Comparison of ENCODE assay signal across 14 cellular contexts in genomic region chr21:31713973-31714740, GRCh38. TPM values are rescaled to one million over a fixed set of nuclear protein-coding genes. Genes with fewer than 3 reads are reported as not detected.
DNase-seq lines count a peak whose midpoint lies in the region; ATAC-seq and TF ChIP-seq lines count a peak whose summit lies in the region.
"Had no signal": no experiment of that assay in that cellular context is flagged by ENCODE, and none has a peak within 500 bp of the region (broad histone marks: within the 10 kb centered on the region; RNA-seq: fewer than 3 reads in every experiment).

No MANE protein-coding gene starts in this region.

- H3K4me3 ChIP-seq in psoas muscle: peak overlapping the region; percentile 4
- no peak overlapping the region for H3K4me3 ChIP-seq in mesendoderm (ENCODE audit: low read length)
- H3K4me3 ChIP-seq: HAP-1, left lung, sigmoid colon had no signal

- no peak overlapping the region for H3K4ac ChIP-seq in mesendoderm (ENCODE audit: low read depth, low read length)

- H3K4me1 ChIP-seq in psoas muscle (peaks cover 64% of the 10 kb centered on the region), mesendoderm (ENCODE audit: control insufficient read depth, low read depth, low read length) (peaks cover 5% of the 10 kb centered on the region)

- ATAC-seq in activated CD8-positive, alpha-beta memory T cell treated with anti-CD3 and anti-CD28 coated beads, Interleukin-2, amount 10 ng/mL, durations not matched to agents 7 days and 5 days: peak; percentile 89
- ATAC-seq in HG03108 (IDR thresholded peaks at IDR 0.05; ENCODE audit: unreplicated experiment): peak; percentile 47
- ATAC-seq in psoas muscle: peak in 1 of 4 donors; percentile 28
- no peak for ATAC-seq in GM21360 (IDR thresholded peaks at IDR 0.05; ENCODE audit: unreplicated experiment)
- ATAC-seq: left lung had no signal

- WGBS in psoas muscle, 3 donors: 66 to 90% (median 70%) methylated on average over 5 of the region's 5 CpGs
- no CpG with 5 or more reads among the region's 5 CpGs for WGBS in mesendoderm (ENCODE audit: extremely low coverage, insufficient coverage, low lambda C conversion rate)

- no peak overlapping the region for H3K4me3 Mint-ChIP-seq in activated CD8-positive, alpha-beta memory T cell treated with anti-CD3 and anti-CD28 coated beads, Interleukin-2, amount 10 ng/mL, durations not matched to agents 7 days and 5 days
- peak overlapping the region; percentile 1 for H3K4me3 Mint-ChIP-seq in activated naive CD8-positive, alpha-beta T cell
- H3K4me3 Mint-ChIP-seq: activated naive CD4-positive, alpha-beta T cell treated with anti-CD3 and anti-CD28 coated beads, Interleukin-2, amount 10 ng/mL, durations not matched to agents 7 days and 5 days; T-helper 1 cell treated with Interleukin-12 subunit alpha and Interleukin-12 subunit beta and Interleukin-4 antibody, amounts not matched to agents 30 μg/mL and 1 μg/mL, for 36 hours had no signal

- H3K36me3 ChIP-seq in psoas muscle (ENCODE audit: insufficient read depth in 1 of 2, low read depth in 1 of 2) (no peaks in the 10 kb centered on the region), mesendoderm (ENCODE audit: control insufficient read depth, insufficient read depth, low read length) (no peaks in the 10 kb centered on the region)
- H3K36me3 ChIP-seq: HAP-1, left lung, sigmoid colon had no signal

- H3K18ac ChIP-seq in mesendoderm (ENCODE audit: low read length): no peak overlapping the region

- no peak overlapping the region for H2BK5ac ChIP-seq in mesendoderm (ENCODE audit: low read length)

- H3K4me1 Mint-ChIP-seq in activated CD8-positive, alpha-beta memory T cell treated with anti-CD3 and anti-CD28 coated beads, Interleukin-2, amount 10 ng/mL, durations not matched to agents 7 days and 5 days: peaks cover 33% of the 10 kb centered on the region
- H3K4me1 Mint-ChIP-seq in activated naive CD8-positive, alpha-beta T cell (ENCODE audit: low read depth): peaks cover 90% of the 10 kb centered on the region

- peaks cover 6% of the 10 kb centered on the region for H3K36me3 Mint-ChIP-seq in activated CD8-positive, alpha-beta memory T cell treated with anti-CD3 and anti-CD28 coated beads, Interleukin-2, amount 10 ng/mL, durations not matched to agents 7 days and 5 days
- no peaks in the 10 kb centered on the region for H3K36me3 Mint-ChIP-seq in activated naive CD8-positive, alpha-beta T cell

- no peak for TF ChIP-seq CTCF in psoas muscle (IDR thresholded peaks at IDR 0.05)

- no peak overlapping the region for H4K8ac ChIP-seq in mesendoderm (ENCODE audit: low read depth, low read length)

- no peaks in the 10 kb centered on the region for H3K9me3 Mint-ChIP-seq in activated CD8-positive, alpha-beta memory T cell treated with anti-CD3 and anti-CD28 coated beads, Interleukin-2, amount 10 ng/mL, durations not matched to agents 7 days and 5 days (ENCODE audit: low read depth)
- no peaks in the 10 kb centered on the region for H3K9me3 Mint-ChIP-seq in activated naive CD8-positive, alpha-beta T cell (ENCODE audit: low read depth)
- H3K9me3 Mint-ChIP-seq: activated naive CD4-positive, alpha-beta T cell treated with anti-CD3 and anti-CD28 coated beads, Interleukin-2, amount 10 ng/mL, durations not matched to agents 7 days and 5 days; T-helper 1 cell treated with Interleukin-12 subunit alpha and Interleukin-12 subunit beta and Interleukin-4 antibody, amounts not matched to agents 30 μg/mL and 1 μg/mL, for 36 hours had no signal

- H3K4me2 ChIP-seq in mesendoderm (ENCODE audit: low read length): no peak overlapping the region

- H3K56ac ChIP-seq in mesendoderm (ENCODE audit: low read length): no peak overlapping the region

- no peak overlapping the region for H2AK5ac ChIP-seq in mesendoderm (ENCODE audit: low read length)

- peaks cover 49% of the 10 kb centered on the region for H3K79me2 ChIP-seq in mesendoderm (ENCODE audit: control insufficient read depth, insufficient read depth, low read length)

- intact Hi-C loops in psoas muscle (cut with DNase I): no loop called here

- H2BK120ac ChIP-seq in mesendoderm (ENCODE audit: low read depth, low read length): no peak overlapping the region

- no peak overlapping the region for H3K23ac ChIP-seq in mesendoderm (ENCODE audit: low read length)

- no peak overlapping the region for H3K9ac ChIP-seq in mesendoderm (ENCODE audit: low read length)

- no peak overlapping the region for H3K27ac ChIP-seq in psoas muscle
- H3K27ac ChIP-seq in mesendoderm (ENCODE audit: low read depth, low read length): no peak overlapping the region
- H3K27ac ChIP-seq: left lung, sigmoid colon had no signal

- no peak for DNase-seq in activated CD8-positive, alpha-beta memory T cell treated with anti-CD3 and anti-CD28 coated beads, Interleukin-2, amount 10 ng/mL, durations not matched to agents 7 days and 5 days
- no peak for DNase-seq in activated CD8-positive, alpha-beta memory T cell treated with anti-CD3 and anti-CD28 coated beads for 24 hours
- DNase-seq in psoas muscle (no peak), anterior cingulate cortex (lab: John Stamatoyannopoulos, UW) (no peak), mesendoderm (no peak)
- DNase-seq: activated naive CD4-positive, alpha-beta T cell treated with anti-CD3 and anti-CD28 coated beads, Interleukin-2, amount 10 ng/mL, durations not matched to agents 7 days and 5 days; left lung; NCI-H446; sigmoid colon had no signal

- CTCF ChIA-PET in activated CD8-positive, alpha-beta memory T cell treated with anti-CD3 and anti-CD28 coated beads, Interleukin-2, amount 10 ng/mL, durations not matched to agents 7 days and 5 days (lab: Charles Lee): interaction anchor here (0.6 to 0.7 kb wide), 2 partner anchors 39 to 572 kb away, joined by 3 read pairs; no protein-coding TSS in a partner anchor

- H3K27me3 ChIP-seq in psoas muscle (ENCODE audit: insufficient read depth in 3 of 3, low read length in 2 of 3): no peaks in the 10 kb centered on the region
- H3K27me3 ChIP-seq in mesendoderm (ENCODE audit: insufficient read depth, low read length, poor library complexity): no peaks in the 10 kb centered on the region
- H3K27me3 ChIP-seq: left lung, sigmoid colon had no signal

- no peak overlapping the region for H2BK15ac ChIP-seq in mesendoderm (replicated peaks; ENCODE audit: low read depth)

- no peaks in the 10 kb centered on the region for H3K9me3 ChIP-seq in psoas muscle
- H3K9me3 ChIP-seq: HAP-1, left lung, sigmoid colon had no signal

- peak overlapping the region; percentile 59 for H3K27ac Mint-ChIP-seq in activated CD8-positive, alpha-beta memory T cell treated with anti-CD3 and anti-CD28 coated beads, Interleukin-2, amount 10 ng/mL, durations not matched to agents 7 days and 5 days
- peak overlapping the region; percentile 69 for H3K27ac Mint-ChIP-seq in activated naive CD8-positive, alpha-beta T cell
- H3K27ac Mint-ChIP-seq: activated naive CD4-positive, alpha-beta T cell treated with anti-CD3 and anti-CD28 coated beads, Interleukin-2, amount 10 ng/mL, durations not matched to agents 7 days and 5 days; T-helper 1 cell treated with Interleukin-12 subunit alpha and Interleukin-12 subunit beta and Interleukin-4 antibody, amounts not matched to agents 30 μg/mL and 1 μg/mL, for 36 hours had no signal

- H3K79me1 ChIP-seq in mesendoderm (ENCODE audit: low read length): no peaks in the 10 kb centered on the region

- no peaks in the 10 kb centered on the region for H3K27me3 Mint-ChIP-seq in activated CD8-positive, alpha-beta memory T cell treated with anti-CD3 and anti-CD28 coated beads, Interleukin-2, amount 10 ng/mL, durations not matched to agents 7 days and 5 days
- H3K27me3 Mint-ChIP-seq in activated naive CD8-positive, alpha-beta T cell: no peaks in the 10 kb centered on the region
- H3K27me3 Mint-ChIP-seq: activated naive CD4-positive, alpha-beta T cell treated with anti-CD3 and anti-CD28 coated beads, Interleukin-2, amount 10 ng/mL, durations not matched to agents 7 days and 5 days had no signal

- H4K5ac ChIP-seq in mesendoderm (ENCODE audit: low read length): no peak overlapping the region

RNA-seq across cellular contexts. Expression of gene SCAF4, which starts 17.8 kb away (rescaled TPM):
- total RNA-seq in activated CD8-positive, alpha-beta memory T cell treated with anti-CD3 and anti-CD28 coated beads, Interleukin-2, amount 10 ng/mL, durations not matched to agents 7 days and 5 days: 10 to 100 TPM; 52.0 to 53.9 TPM
- total RNA-seq in psoas muscle: 10 to 100 TPM; 17.3 to 23.9 (median 23.5) TPM
- 10 to 100 TPM in 1 of 3 donors, 1 to 10 TPM in 2; 7.5 to 17.3 (median 9.0) TPM for polyA plus RNA-seq in psoas muscle
- 40.1 TPM for polyA plus RNA-seq in mesendoderm (2013, experiment 1 of 2)
- polyA plus RNA-seq in mesendoderm (2013, experiment 2 of 2): 39.8 TPM

RNA-seq across cellular contexts. Expression of gene SOD1, which starts 54.7 kb away (rescaled TPM):
- total RNA-seq in activated CD8-positive, alpha-beta memory T cell treated with anti-CD3 and anti-CD28 coated beads, Interleukin-2, amount 10 ng/mL, durations not matched to agents 7 days and 5 days: 100 to 1,000 TPM; 190 to 265 TPM
- 100 to 1,000 TPM; 226 to 326 (median 285) TPM for total RNA-seq in psoas muscle
- 100 to 1,000 TPM; 305 to 890 (median 337) TPM for polyA plus RNA-seq in psoas muscle
- 278 TPM for polyA plus RNA-seq in mesendoderm (2013, experiment 1 of 2)
- polyA plus RNA-seq in mesendoderm (2013, experiment 2 of 2): 283 TPM
